In genomic region chr17:1208966-1209365, GRCh38 we compare ENCODE assay signal across 23 cellular contexts. TPM values are rescaled to one million over a fixed set of nuclear protein-coding genes. Genes with fewer than 3 reads are reported as not detected.
DNase-seq lines count a peak whose midpoint lies in the region; ATAC-seq and TF ChIP-seq lines count a peak whose summit lies in the region.
"Had no signal": no experiment of that assay in that cellular context is flagged by ENCODE, and none has a peak within 500 bp of the region (broad histone marks: within the 10 kb centered on the region; RNA-seq: fewer than 3 reads in every experiment).

No MANE protein-coding gene starts in this region.

- POLR2A ChIA-PET in CD8-positive, alpha-beta T cell (lab: Charles Lee): no interaction called here

- TF ChIP-seq EP300 in transverse colon (IDR thresholded peaks at IDR 0.05; ENCODE audit: low read depth): no peak

- H3K27me3 Mint-ChIP-seq in CD8-positive, alpha-beta T cell (ENCODE audit: low read depth): peaks cover 2% of the 10 kb centered on the region

- CTCF ChIA-PET in CD8-positive, alpha-beta T cell (lab: Charles Lee): interaction anchor here (0.6 to 3.5 kb wide), 2 partner anchors 22 to 51 kb away, joined by 3 to 12 read pairs; no protein-coding TSS in a partner anchor

- H3K27ac Mint-ChIP-seq in CD8-positive, alpha-beta T cell: peak overlapping the region; percentile 25
- H3K27ac Mint-ChIP-seq: HFFc6 had no signal

- 27 to 52% methylated on average over 4 to 6 of the region's 6 CpGs for WGBS in transverse colon (ENCODE audit: low coverage in 1 of 2), 2 donors
- WGBS in testis, 2 donors: 85% methylated on average over 6 of the region's 6 CpGs

- no peak for ATAC-seq in CD8-positive, alpha-beta T cell
- ATAC-seq in left colon: peak; percentile 67
- ATAC-seq: GM12878, HCT116 had no signal

- H3K9me3 Mint-ChIP-seq in CD8-positive, alpha-beta T cell: no peaks in the 10 kb centered on the region
- H3K9me3 Mint-ChIP-seq: HFFc6 had no signal

- in situ Hi-C loops in transverse colon (cut with MboI; ENCODE audit: low pct_ligation_motif_present in 1 of 4, low pct_unique_long_range_greater_than_20kb in 1 of 4, low sequenced_read_pairs in 3 of 4): no loop called here

- no peak overlapping the region for H3K9ac ChIP-seq in SU-DHL-6 (ENCODE audit: low read length)

- H3K36me3 Mint-ChIP-seq in CD8-positive, alpha-beta T cell: no peaks in the 10 kb centered on the region
- H3K36me3 Mint-ChIP-seq: CD4-positive, alpha-beta memory T cell had no signal

- no peaks in the 10 kb centered on the region for H3K36me3 ChIP-seq in CD8-positive, alpha-beta T cell (ENCODE audit: insufficient read depth, low read length)
- H3K36me3 ChIP-seq in SU-DHL-6 (ENCODE audit: low read length) (no peaks in the 10 kb centered on the region), transverse colon (no peaks in the 10 kb centered on the region), testis (ENCODE audit: low read depth, missing control alignments) (no peaks in the 10 kb centered on the region)

- no peak overlapping the region for H3K27ac ChIP-seq in CD8-positive, alpha-beta T cell (ENCODE audit: low read depth, low read length)
- H3K27ac ChIP-seq in SU-DHL-6 (ENCODE audit: low read depth, low read length) (0 out of 2 replicates have a peak overlapping the region, but pooled peaks have one; percentile 23), transverse colon (peak overlapping the region; percentile 59 to 77 (median 72)), testis (no peak overlapping the region)
- H3K27ac ChIP-seq: 22Rv1, A549, HL-60 had no signal

- DNase-seq in CD8-positive, alpha-beta T cell: no peak
- DNase-seq in left colon (no peak), transverse colon (no peak), NCI-H146 (lab: John Stamatoyannopoulos, UW) (no peak), testis (no peak), NCI-H526 (lab: John Stamatoyannopoulos, UW) (no peak)
- DNase-seq: AML-193; CD4-positive, alpha-beta memory T cell; COR-L47; DMS 273 treated with DMSO at 0.1 percent for 48 hours; DMS53; DND-41; EL; GOT3; H7; HFFc6 had no signal

- H3K9me2 ChIP-seq in SU-DHL-6 (replicated peaks; ENCODE audit: insufficient read depth, low read length): no peaks in the 10 kb centered on the region

- no peak overlapping the region for H3K4me3 Mint-ChIP-seq in CD8-positive, alpha-beta T cell
- H3K4me3 Mint-ChIP-seq: CD14-positive monocyte; CD4-positive, alpha-beta memory T cell; HFFc6 had no signal

- no peaks in the 10 kb centered on the region for H3K4me1 Mint-ChIP-seq in CD8-positive, alpha-beta T cell (ENCODE audit: low read depth)

- H3F3A ChIP-seq in SU-DHL-6 (ENCODE audit: insufficient read depth): peaks cover 30% of the 10 kb centered on the region

- H3K4me3 ChIP-seq in CD8-positive, alpha-beta T cell (ENCODE audit: low read depth, low read length): no peak overlapping the region
- H3K4me3 ChIP-seq in SU-DHL-6 (ENCODE audit: insufficient read depth, low read length, poor library complexity, severe bottlenecking): no peak overlapping the region
- H3K4me3 ChIP-seq in transverse colon: no peak overlapping the region
- H3K4me3 ChIP-seq in testis: no peak overlapping the region
- H3K4me3 ChIP-seq: A549, GM12878 had no signal

- no peak overlapping the region for H3K4me2 ChIP-seq in SU-DHL-6 (ENCODE audit: low read depth, low read length, poor library complexity, severe bottlenecking)
- H3K4me2 ChIP-seq: A549 had no signal

- peaks cover 69% of the 10 kb centered on the region for H3K79me2 ChIP-seq in SU-DHL-6 (ENCODE audit: insufficient read depth, low read length)

- H3K9me3 ChIP-seq in CD8-positive, alpha-beta T cell (ENCODE audit: low read length): no peaks in the 10 kb centered on the region
- H3K9me3 ChIP-seq in SU-DHL-6 (ENCODE audit: insufficient read depth, low read length) (no peaks in the 10 kb centered on the region), transverse colon (no peaks in the 10 kb centered on the region), testis (no peaks in the 10 kb centered on the region)
- H3K9me3 ChIP-seq: A549 had no signal

- H2AFZ ChIP-seq in SU-DHL-6 (ENCODE audit: low read depth, low read length, severe bottlenecking): no peak overlapping the region

- TF ChIP-seq POLR2A in transverse colon (IDR thresholded peaks at IDR 0.05) (no peak), testis (IDR thresholded peaks at IDR 0.05) (no peak)

- intact Hi-C loops in CD8-positive, alpha-beta T cell (cut with DNase I, micrococcal nuclease): loop anchor here in 1 of 2 experiments (10.0 kb wide), 1 partner anchor 234 kb away; the partner anchor contains the start of gene NXN
- intact Hi-C loops in left colon (cut with DNase I, micrococcal nuclease) (loop anchor here in 1 of 2 donors (10.0 kb wide), 1 partner anchor 424 kb away; the partner anchor contains the start of genes GLOD4 and MRM3), transverse colon (cut with DNase I; ENCODE audit: low total_unique reads) (no loop called here), testis (cut with DNase I; ENCODE audit: low total_unique reads) (no loop called here)

- no peaks in the 10 kb centered on the region for H3K27me3 ChIP-seq in CD8-positive, alpha-beta T cell (ENCODE audit: insufficient read depth, low read length)
- H3K27me3 ChIP-seq in SU-DHL-6 (ENCODE audit: low read length) (no peaks in the 10 kb centered on the region), transverse colon (no peaks in the 10 kb centered on the region), testis (no peaks in the 10 kb centered on the region)

- H3K4me1 ChIP-seq in CD8-positive, alpha-beta T cell (ENCODE audit: insufficient read depth, low read length): no peaks in the 10 kb centered on the region
- H3K4me1 ChIP-seq in transverse colon (peaks cover 2 to 54% (median 26%) of the 10 kb centered on the region in 4 donors), testis (no peaks in the 10 kb centered on the region)

- TF ChIP-seq CTCF in CD8-positive, alpha-beta T cell (IDR thresholded peaks at IDR 0.05): no peak
- no peak for TF ChIP-seq CTCF in SU-DHL-6 (IDR thresholded peaks at IDR 0.05; ENCODE audit: insufficient read depth, low read length, poor library complexity, severe bottlenecking)
- no peak for TF ChIP-seq CTCF in transverse colon (IDR thresholded peaks at IDR 0.05)
- TF ChIP-seq CTCF in testis (IDR thresholded peaks at IDR 0.05): no peak

- no peaks in the 10 kb centered on the region; the same call in 1 of the 2 replicates for H4K20me1 ChIP-seq in SU-DHL-6 (ENCODE audit: low read depth, low read length)

RNA-seq across cellular contexts. Expression of gene ABR, which starts 29.2 kb away (rescaled TPM):
- 10 to 100 TPM; 46.4 to 48.7 TPM for total RNA-seq in CD8-positive, alpha-beta T cell
- total RNA-seq in left colon: 100 to 1,000 TPM; 310 to 373 TPM
- total RNA-seq in transverse colon: 1,000 to 10,000 TPM in 1 of 4 donors, 100 to 1,000 TPM in 3; 286 to 1,099 (median 522) TPM
- total RNA-seq in testis: 10 to 100 TPM; 42.1 to 52.7 TPM
- 30.6 TPM for polyA plus RNA-seq in testis (ENCODE audit: insufficient read depth, low read depth, low replicate concordance)

Comparison
In these comparisons a context has a peak if more than half of its experiments do, and no peak if none do; other contexts are left out.
1. H3K27ac ChIP-seq: peak in SU-DHL-6 (single experiment) and transverse colon (4 of 4); none in CD8-positive, alpha-beta T cell (single experiment) and testis (0 of 2).
2. RNA of gene ABR, which starts 29.2 kb away (total RNA-seq): 286 to 1,099 TPM in transverse colon and 310 to 373 TPM in left colon; 42.1 to 52.7 TPM in testis and 46.4 to 48.7 TPM in CD8-positive, alpha-beta T cell; every median in the first group is over 4 times any median in the second.